ENCODE assay signal across 21 cellular contexts in the genomic region with DNA sequence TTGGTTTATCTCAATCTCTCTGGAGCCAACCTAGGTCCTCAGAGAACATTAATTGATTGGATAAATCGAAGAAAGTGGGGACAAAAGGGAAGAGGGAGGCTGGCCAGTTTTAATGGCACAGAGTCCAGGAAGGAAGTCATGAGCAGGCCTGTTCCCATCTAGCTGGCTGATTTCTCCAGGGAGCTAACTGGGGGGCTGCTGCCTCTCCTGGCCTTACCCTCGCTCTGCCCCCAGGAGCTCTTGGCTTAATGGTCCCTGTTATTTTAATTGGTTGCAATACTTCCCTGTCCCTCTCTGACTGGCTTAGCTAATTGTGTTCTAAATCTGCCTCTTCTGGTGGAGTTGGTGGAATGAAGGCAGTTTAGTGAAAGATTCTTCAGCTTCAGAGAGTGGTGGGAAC.
DNase-seq lines count a peak whose midpoint lies in the region; ATAC-seq, FAIRE-seq and TF ChIP-seq lines count a peak whose summit lies in the region.
"Had no signal": no experiment of that assay in that cellular context is flagged by ENCODE, and none has a peak within 500 bp of the region (broad histone marks: within the 10 kb centered on the region; RNA-seq: fewer than 3 reads in every experiment).

No MANE protein-coding gene starts in this region.

- H3K36me3 ChIP-seq in BLaER1: peaks cover 94% of the 10 kb centered on the region
- H3K36me3 ChIP-seq in kidney (ENCODE audit: control insufficient read depth in 1 of 2, insufficient read depth in 2 of 2, low read length in 2 of 2): no peaks in the 10 kb centered on the region
- H3K36me3 ChIP-seq in transverse colon: no peaks in the 10 kb centered on the region
- H3K36me3 ChIP-seq: HAP-1 had no signal

- no peaks in the 10 kb centered on the region for H3K36me3 Mint-ChIP-seq in stimulated activated effector memory CD8-positive, alpha-beta T cell treated with anti-CD3 and anti-CD28 coated beads, Interleukin-12 subunit alpha, Interleukin-12 subunit beta, amount 100 ng/mL, for 72 hours
- H3K36me3 Mint-ChIP-seq in HFFc6 (ENCODE audit: low read depth): no peaks in the 10 kb centered on the region
- no peaks in the 10 kb centered on the region for H3K36me3 Mint-ChIP-seq in mesothelial cell of epicardium

- in situ Hi-C loops in transverse colon (cut with MboI; ENCODE audit: low pct_ligation_motif_present in 1 of 4, low pct_unique_long_range_greater_than_20kb in 1 of 4, low sequenced_read_pairs in 3 of 4): no loop called here

- no peak overlapping the region for H3K4me3 Mint-ChIP-seq in stimulated activated effector memory CD8-positive, alpha-beta T cell treated with anti-CD3 and anti-CD28 coated beads, Interleukin-12 subunit alpha, Interleukin-12 subunit beta, amount 100 ng/mL, for 72 hours
- H3K4me3 Mint-ChIP-seq in HFFc6 (no peak overlapping the region), mesothelial cell of epicardium (no peak overlapping the region)
- H3K4me3 Mint-ChIP-seq: CD4-positive, alpha-beta T cell had no signal

- TF ChIP-seq CTCF in kidney (IDR thresholded peaks at IDR 0.05; ENCODE audit: borderline replicate concordance, extremely low read depth, insufficient read depth): no peak
- no peak for TF ChIP-seq CTCF in HFFc6 (IDR thresholded peaks at IDR 0.05)
- no peak for TF ChIP-seq CTCF in mesothelial cell of epicardium (IDR thresholded peaks at IDR 0.05; ENCODE audit: unreplicated experiment)
- no peak for TF ChIP-seq CTCF in transverse colon (IDR thresholded peaks at IDR 0.05)

- peaks cover 8% of the 10 kb centered on the region for H4K20me1 ChIP-seq in BLaER1

- H3K27ac Mint-ChIP-seq in stimulated activated effector memory CD8-positive, alpha-beta T cell treated with anti-CD3 and anti-CD28 coated beads, Interleukin-12 subunit alpha, Interleukin-12 subunit beta, amount 100 ng/mL, for 72 hours: peak overlapping the region; percentile 32
- no peak overlapping the region for H3K27ac Mint-ChIP-seq in HFFc6
- no peak overlapping the region for H3K27ac Mint-ChIP-seq in mesothelial cell of epicardium
- H3K27ac Mint-ChIP-seq: CD4-positive, alpha-beta T cell had no signal

- no peak for ATAC-seq in stimulated activated effector memory CD8-positive, alpha-beta T cell treated with anti-CD3 and anti-CD28 coated beads, Interleukin-12 subunit alpha, Interleukin-12 subunit beta, amount 100 ng/mL, for 72 hours
- ATAC-seq in HG02981 (IDR thresholded peaks at IDR 0.05; ENCODE audit: unreplicated experiment): no peak

- H3K9me3 Mint-ChIP-seq in stimulated activated effector memory CD8-positive, alpha-beta T cell treated with anti-CD3 and anti-CD28 coated beads, Interleukin-12 subunit alpha, Interleukin-12 subunit beta, amount 100 ng/mL, for 72 hours: no peaks in the 10 kb centered on the region
- H3K9me3 Mint-ChIP-seq in HFFc6 (no peaks in the 10 kb centered on the region), mesothelial cell of epicardium (no peaks in the 10 kb centered on the region)
- H3K9me3 Mint-ChIP-seq: CD4-positive, alpha-beta T cell had no signal

- H3K4me3 ChIP-seq in BLaER1: no peak overlapping the region
- H3K4me3 ChIP-seq in kidney (ENCODE audit: low read length in 2 of 2): no peak overlapping the region
- no peak overlapping the region for H3K4me3 ChIP-seq in transverse colon
- H3K4me3 ChIP-seq: GM23248, HAP-1 had no signal

- H3K9me3 ChIP-seq in BLaER1 (no peaks in the 10 kb centered on the region), kidney (ENCODE audit: control insufficient read depth in 1 of 2, low read length in 2 of 2) (no peaks in the 10 kb centered on the region), transverse colon (no peaks in the 10 kb centered on the region)
- H3K9me3 ChIP-seq: Caco-2, HAP-1 had no signal

- peaks cover 48% of the 10 kb centered on the region for H3K4me1 ChIP-seq in BLaER1
- peaks cover 0 to 5% of the 10 kb centered on the region in 2 donors for H3K4me1 ChIP-seq in kidney (ENCODE audit: control insufficient read depth in 1 of 2, insufficient read depth in 1 of 2, low read depth in 1 of 2, low read length in 2 of 2)
- no peaks in the 10 kb centered on the region for H3K4me1 ChIP-seq in transverse colon
- H3K4me1 ChIP-seq: HAP-1 had no signal

- no peaks in the 10 kb centered on the region for H3K4me1 Mint-ChIP-seq in stimulated activated effector memory CD8-positive, alpha-beta T cell treated with anti-CD3 and anti-CD28 coated beads, Interleukin-12 subunit alpha, Interleukin-12 subunit beta, amount 100 ng/mL, for 72 hours
- H3K4me1 Mint-ChIP-seq in HFFc6 (ENCODE audit: low read depth): peaks cover 8% of the 10 kb centered on the region
- peaks cover 4% of the 10 kb centered on the region for H3K4me1 Mint-ChIP-seq in mesothelial cell of epicardium

- peak; percentile 41 for DNase-seq in NCI-H82 treated with DMSO at 0.1 percent for 48 hours (lab: John Stamatoyannopoulos, UW; ENCODE audit: unreplicated experiment)
- peak; percentile 1 for DNase-seq in kidney
- DNase-seq in stimulated activated effector memory CD8-positive, alpha-beta T cell treated with anti-CD3 and anti-CD28 coated beads, Interleukin-12 subunit alpha, Interleukin-12 subunit beta, amount 100 ng/mL, for 72 hours (ENCODE audit: low spot score in 2 of 2): no peak
- no peak for DNase-seq in HFFc6
- DNase-seq in mesothelial cell of epicardium (ENCODE audit: low spot score in 2 of 2, unreplicated experiment in 2 of 2): no peak
- DNase-seq in transverse colon: no peak
- DNase-seq: 8988T; Caco-2; CD4-positive, alpha-beta T cell; DMS153; DMS79; GDM1; GM23248; IMR-90 had no signal

- peak overlapping the region; percentile 46 for H3K4me2 ChIP-seq in BLaER1

- intact Hi-C loops in kidney (cut with DNase I): no loop called here
- intact Hi-C loops in transverse colon (cut with DNase I; ENCODE audit: low total_unique reads): no loop called here

- H3K27me3 Mint-ChIP-seq in HFFc6 (ENCODE audit: insufficient read depth): peaks cover 31% of the 10 kb centered on the region
- H3K27me3 Mint-ChIP-seq in mesothelial cell of epicardium (ENCODE audit: low read depth): peaks cover 20% of the 10 kb centered on the region
- H3K27me3 Mint-ChIP-seq: CD4-positive, alpha-beta T cell had no signal

- no peak for FAIRE-seq in kidney (lab: Jason Lieb, UNC)
- FAIRE-seq: D721Med, GM12892, GM18507 had no signal

- 58 to 62% methylated on average over 2 of the region's 2 CpGs for WGBS in transverse colon (ENCODE audit: low coverage in 1 of 2), 2 donors

- peak overlapping the region; percentile 44; the same call in 1 of the 2 replicates for H3K27ac ChIP-seq in BLaER1
- no peak overlapping the region for H3K27ac ChIP-seq in kidney (ENCODE audit: low read depth in 2 of 2, low read length in 2 of 2)
- H3K27ac ChIP-seq in transverse colon: no peak overlapping the region
- H3K27ac ChIP-seq: C4-2B, GM23248 had no signal

- H3K27me3 ChIP-seq in BLaER1: no peaks in the 10 kb centered on the region
- H3K27me3 ChIP-seq in transverse colon: no peaks in the 10 kb centered on the region

- TF ChIP-seq POLR2A in transverse colon (IDR thresholded peaks at IDR 0.05): no peak

- TF ChIP-seq EP300 in transverse colon (IDR thresholded peaks at IDR 0.05; ENCODE audit: low read depth): no peak

- H3K9ac ChIP-seq in BLaER1 (peak overlapping the region; percentile 39; the same call in 1 of the 2 replicates), kidney (ENCODE audit: low read length in 2 of 2) (no peak overlapping the region)
- H3K9ac ChIP-seq: GM23248 had no signal

Comparison
In these comparisons a context has a peak if more than half of its experiments do, and no peak if none do; other contexts are left out.
1. DNase-seq: peak in NCI-H82 treated with DMSO at 0.1 percent for 48 hours (single experiment) and kidney (single experiment); none in stimulated activated effector memory CD8-positive, alpha-beta T cell treated with anti-CD3 and anti-CD28 coated beads, Interleukin-12 subunit alpha, Interleukin-12 subunit beta, amount 100 ng/mL, for 72 hours (0 of 2), HFFc6 (single experiment), mesothelial cell of epicardium (0 of 2) and transverse colon (single experiment).